In genomic region chr6:12288844-12289654, GRCh38 we compare ENCODE assay signal across 8 cellular contexts. TPM values are rescaled to one million over a fixed set of nuclear protein-coding genes. Genes with fewer than 3 reads are reported as not detected.
DNase-seq lines count a peak whose midpoint lies in the region; ATAC-seq, FAIRE-seq and TF ChIP-seq lines count a peak whose summit lies in the region.

No MANE protein-coding gene starts in this region.

- H3K27ac Mint-ChIP-seq in activated CD4-positive, alpha-beta T cell treated with anti-CD3 and anti-CD28 coated beads, Interleukin-2, amount 10 ng/mL, durations not matched to agents 24 days and 14 days: peak overlapping the region; percentile 7
- peak overlapping the region; percentile 91 for H3K27ac Mint-ChIP-seq in mesothelial cell of epicardium
- peak overlapping the region; percentile 61 for H3K27ac Mint-ChIP-seq in stimulated activated memory B cell treated with anti-CD40 and anti-IgM and Interleukin-4, amounts not matched to agents 10 μg/mL and 1 μg/mL and 100 μg/mL, for 72 hours

- TF ChIP-seq RAD21 in H1 (IDR thresholded peaks at IDR 0.05 in 1 of 2, conservative IDR thresholded peaks at IDR 0.05 in 1 of 2; ENCODE audit: low read depth in 2 of 2, low read length in 2 of 2): peak; percentile 86 to 87

- no peak for TF ChIP-seq EP300 in H1 (IDR thresholded peaks at IDR 0.05; ENCODE audit: borderline replicate concordance in 1 of 2, low read depth in 2 of 2, low read length in 2 of 2)

- H2BK15ac ChIP-seq in H1 (ENCODE audit: low read length): no peak overlapping the region

- H3K27ac ChIP-seq in H1 (ENCODE audit: low read depth, low read length): no peak overlapping the region

- H3K56ac ChIP-seq in H1 (replicated peaks; ENCODE audit: insufficient read length, low read depth, low read length): no peak overlapping the region

- no peaks in the 10 kb centered on the region for H3K36me3 Mint-ChIP-seq in activated CD4-positive, alpha-beta T cell treated with anti-CD3 and anti-CD28 coated beads, Interleukin-2, amount 10 ng/mL, durations not matched to agents 24 days and 14 days (ENCODE audit: low read depth)
- H3K36me3 Mint-ChIP-seq in mesothelial cell of epicardium: no peaks in the 10 kb centered on the region
- H3K36me3 Mint-ChIP-seq in stimulated activated memory B cell treated with anti-CD40 and anti-IgM and Interleukin-4, amounts not matched to agents 10 μg/mL and 1 μg/mL and 100 μg/mL, for 72 hours: no peaks in the 10 kb centered on the region

- DNase-seq in AG04449 (ENCODE audit: low read depth, low spot score): no peak
- DNase-seq in NCI-H2029 treated with DMSO at 0.1 percent for 48 hours (lab: John Stamatoyannopoulos, UW): peak; percentile 74
- DNase-seq in activated CD4-positive, alpha-beta T cell treated with anti-CD3 and anti-CD28 coated beads, Interleukin-2, amount 10 ng/mL, durations not matched to agents 24 days and 14 days: peak; percentile 89
- DNase-seq in H1 (ENCODE audit: low read depth in 1 of 2, low spot score in 2 of 2): peak; percentile 39 to 77
- peak in 1 of 2 experiments; percentile 53 for DNase-seq in mesothelial cell of epicardium (ENCODE audit: low spot score in 2 of 2, unreplicated experiment in 2 of 2)
- no peak for DNase-seq in GF-D8 (lab: John Stamatoyannopoulos, UW)

- no peak overlapping the region for H3K14ac ChIP-seq in H1 (ENCODE audit: insufficient read length)

- H3K9me3 Mint-ChIP-seq in activated CD4-positive, alpha-beta T cell treated with anti-CD3 and anti-CD28 coated beads, Interleukin-2, amount 10 ng/mL, durations not matched to agents 24 days and 14 days: no peaks in the 10 kb centered on the region
- H3K9me3 Mint-ChIP-seq in mesothelial cell of epicardium: no peaks in the 10 kb centered on the region
- no peaks in the 10 kb centered on the region for H3K9me3 Mint-ChIP-seq in stimulated activated memory B cell treated with anti-CD40 and anti-IgM and Interleukin-4, amounts not matched to agents 10 μg/mL and 1 μg/mL and 100 μg/mL, for 72 hours

- H2AFZ ChIP-seq in H1 (ENCODE audit: low read length): peak overlapping the region; percentile 94

- no peaks in the 10 kb centered on the region for H3K9me3 ChIP-seq in H1 (ENCODE audit: insufficient read depth in 2 of 2, low read depth in 1 of 2, low read length in 1 of 2)

- no peaks in the 10 kb centered on the region for H3K79me1 ChIP-seq in H1 (ENCODE audit: low read depth, low read length)

- H3K4ac ChIP-seq in H1 (replicated peaks; ENCODE audit: insufficient read length, low read depth, low read length): no peak overlapping the region

- intact Hi-C loops in activated CD4-positive, alpha-beta T cell treated with anti-CD3 and anti-CD28 coated beads, Interleukin-2, amount 10 ng/mL, durations not matched to agents 24 days and 14 days (cut with micrococcal nuclease): loop anchor here (1.0 to 10.0 kb wide), 5 partner anchors 47 to 704 kb away; no protein-coding TSS in a partner anchor

- no peak overlapping the region for H4K8ac ChIP-seq in H1 (ENCODE audit: extremely low read depth, insufficient read depth, low read length)

- H3K9ac ChIP-seq in H1 (replicated peaks in 1 of 4; ENCODE audit: extremely low read depth in 1 of 4, low read depth in 3 of 4, low read length in 3 of 4): no peak overlapping the region

- H4K20me1 ChIP-seq in H1 (replicated peaks in 1 of 2; ENCODE audit: control insufficient read depth in 1 of 2, insufficient read depth in 2 of 2, low read length in 2 of 2): no peaks in the 10 kb centered on the region

- H3K23me2 ChIP-seq in H1 (ENCODE audit: low read depth, low read length): peaks cover 3% of the 10 kb centered on the region; the same call in 1 of the 2 replicates

- no peak overlapping the region for H2BK120ac ChIP-seq in H1 (replicated peaks; ENCODE audit: low read depth, low read length)

- H3K4me2 ChIP-seq in H1 (ENCODE audit: insufficient read depth in 1 of 2, low read depth in 2 of 2, low read length in 2 of 2): peak overlapping the region; percentile 67 to 92

- CTCF ChIA-PET in AG04449 (lab: Yijun Ruan, JAX) (interaction anchor here (0.7 to 7.0 kb wide), 60 partner anchors 10 to 713 kb away, joined by 3 to 281 read pairs (median 5); no protein-coding TSS in a partner anchor), H1 (lab: Charles Lee; ENCODE audit: partially characterized antibody) (interaction anchor here (0.6 to 6.8 kb wide), 57 partner anchors 10 to 713 kb away, joined by 3 to 103 read pairs (median 4); no protein-coding TSS in a partner anchor)

- peaks cover 0 to 10% (median 2%) of the 10 kb centered on the region in 4 experiments; a peak in 4 of 7 replicates for H3K27me3 ChIP-seq in H1 (replicated peaks in 1 of 4; ENCODE audit: control insufficient read depth in 3 of 4, extremely low read depth in 1 of 4, insufficient read depth in 3 of 4, low read length in 3 of 4)

- no peak overlapping the region for H3K18ac ChIP-seq in H1 (ENCODE audit: extremely low read depth, low read length)

- H3K27me3 Mint-ChIP-seq in activated CD4-positive, alpha-beta T cell treated with anti-CD3 and anti-CD28 coated beads, Interleukin-2, amount 10 ng/mL, durations not matched to agents 24 days and 14 days: peaks cover 41% of the 10 kb centered on the region
- peaks cover 14% of the 10 kb centered on the region for H3K27me3 Mint-ChIP-seq in mesothelial cell of epicardium (ENCODE audit: low read depth)
- H3K27me3 Mint-ChIP-seq in stimulated activated memory B cell treated with anti-CD40 and anti-IgM and Interleukin-4, amounts not matched to agents 10 μg/mL and 1 μg/mL and 100 μg/mL, for 72 hours: peaks cover 31% of the 10 kb centered on the region

- peak overlapping the region; percentile 80 for H3K4me3 Mint-ChIP-seq in activated CD4-positive, alpha-beta T cell treated with anti-CD3 and anti-CD28 coated beads, Interleukin-2, amount 10 ng/mL, durations not matched to agents 24 days and 14 days
- peak overlapping the region; percentile 79 for H3K4me3 Mint-ChIP-seq in mesothelial cell of epicardium
- H3K4me3 Mint-ChIP-seq in stimulated activated memory B cell treated with anti-CD40 and anti-IgM and Interleukin-4, amounts not matched to agents 10 μg/mL and 1 μg/mL and 100 μg/mL, for 72 hours: peak overlapping the region; percentile 80

- H3K4me3 ChIP-seq in AG04449 (ENCODE audit: low read depth, low read length): peak overlapping the region; percentile 62
- H3K4me3 ChIP-seq in H1 (ENCODE audit: extremely low read depth in 1 of 4, insufficient read depth in 2 of 4, low read depth in 3 of 4, low read length in 4 of 4): peak overlapping the region; percentile 26 to 69 (median 50); a peak in 5 of 8 replicates

- H2AK5ac ChIP-seq in H1 (ENCODE audit: low read depth, low read length): no peak overlapping the region

- TF ChIP-seq CTCF in AG04449 (IDR thresholded peaks at IDR 0.05; ENCODE audit: insufficient read depth, low read length, missing control alignments) (peak; percentile 74), H1 (IDR thresholded peaks at IDR 0.05; ENCODE audit: control extremely low read depth in 1 of 3, insufficient read depth in 1 of 3, low read depth in 1 of 3, low read length in 3 of 3) (peak in 2 of 3 experiments; percentile 74 to 87; a peak in 3 of 4 replicates), mesothelial cell of epicardium (IDR thresholded peaks at IDR 0.05; ENCODE audit: unreplicated experiment) (peak; percentile 55)

- no peak overlapping the region for H2BK5ac ChIP-seq in H1 (ENCODE audit: low read depth, low read length)

- no peak overlapping the region for H4K5ac ChIP-seq in H1 (ENCODE audit: insufficient read length, low read depth, low read length)

- no peak overlapping the region for H2BK12ac ChIP-seq in H1 (ENCODE audit: low read depth, low read length)

- no peak overlapping the region for H4K91ac ChIP-seq in H1 (replicated peaks; ENCODE audit: insufficient read length, low read length)

- no peak overlapping the region for H2BK20ac ChIP-seq in H1 (ENCODE audit: low read length)

- 46% methylated on average over 10 of the region's 10 CpGs; no CpG with 5 or more reads in 1 of the 2 experiments for WGBS in H1 (ENCODE audit: extremely low coverage in 1 of 2, insufficient coverage in 1 of 2, insufficient read length in 1 of 2, insufficient replicate concordance in 2 of 2, low coverage in 1 of 2, low lambda C conversion rate in 2 of 2, missing lambda C conversion rate in 1 of 2), 2 experiments

- no peaks in the 10 kb centered on the region for H3K79me2 ChIP-seq in H1 (ENCODE audit: control insufficient read depth in 1 of 2, insufficient read depth in 2 of 2, low read length in 2 of 2)

- no peak for FAIRE-seq in H1 (lab: Jason Lieb, UNC)

- TF ChIP-seq POLR2A in H1 (IDR thresholded peaks at IDR 0.05; ENCODE audit: control extremely low read depth in 1 of 2, low read depth in 2 of 2, low read length in 2 of 2): no peak

- H3K4me1 ChIP-seq in H1 (replicated peaks in 1 of 4; ENCODE audit: control insufficient read depth in 3 of 4, insufficient read depth in 4 of 4, low read length in 3 of 4): peaks cover 9 to 20% (median 11%) of the 10 kb centered on the region in 4 experiments

- peaks cover 17% of the 10 kb centered on the region for H3K4me1 Mint-ChIP-seq in activated CD4-positive, alpha-beta T cell treated with anti-CD3 and anti-CD28 coated beads, Interleukin-2, amount 10 ng/mL, durations not matched to agents 24 days and 14 days
- peaks cover 52% of the 10 kb centered on the region for H3K4me1 Mint-ChIP-seq in mesothelial cell of epicardium
- peaks cover 19% of the 10 kb centered on the region for H3K4me1 Mint-ChIP-seq in stimulated activated memory B cell treated with anti-CD40 and anti-IgM and Interleukin-4, amounts not matched to agents 10 μg/mL and 1 μg/mL and 100 μg/mL, for 72 hours

- ATAC-seq in GM18867 (IDR thresholded peaks at IDR 0.05; ENCODE audit: unreplicated experiment): peak; percentile 41
- peak; percentile 65 for ATAC-seq in stimulated activated memory B cell treated with anti-CD40 and anti-IgM and Interleukin-4, amounts not matched to agents 10 μg/mL and 1 μg/mL and 100 μg/mL, for 72 hours

- H3K36me3 ChIP-seq in H1 (ENCODE audit: control insufficient read depth in 2 of 4, insufficient read depth in 4 of 4, low read length in 3 of 4): no peaks in the 10 kb centered on the region

- no peak overlapping the region for H3K23ac ChIP-seq in H1 (ENCODE audit: insufficient read length)

- POLR2A ChIA-PET in AG04449 (lab: Yijun Ruan, JAX) (interaction anchor here (1.4 kb wide), 1 partner anchor 635 kb away, joined by 3 read pairs; no protein-coding TSS in a partner anchor), H1 (lab: Charles Lee; ENCODE audit: partially characterized antibody) (no interaction called here)

RNA-seq across cellular contexts. Expression of gene EDN1, which starts 1.1 kb away (rescaled TPM):
- 0.26 TPM in 1 of 2 replicates, not detected in the other for total RNA-seq in activated CD4-positive, alpha-beta T cell treated with anti-CD3 and anti-CD28 coated beads, Interleukin-2, amount 10 ng/mL, durations not matched to agents 24 days and 14 days
- total RNA-seq in H1 (2021; fragmentation: NEBNext Ultra II Directional; extraction: Animal tissue kit (Norgen Biotek cat#: 25700)): 1.1 and 1.2 TPM in 2 replicates
- 0.23 and 0.25 TPM in 2 replicates for polyA plus RNA-seq in H1 (2011; rRNA removed)
- 0.44 TPM for polyA plus RNA-seq in H1 (2011; cell fraction: cytosol; rRNA removed)
- polyA plus RNA-seq in H1 (2011; cell fraction: nucleus; rRNA removed): 0.64 TPM
- 0.22 to 0.48 TPM (median 0.44 TPM) in 4 replicates for polyA plus RNA-seq in H1 (2012, experiment 1 of 2)
- polyA plus RNA-seq in H1 (2012, experiment 2 of 2): 0.52 TPM
- 1.1 TPM for polyA plus RNA-seq in H1 (2013, experiment 1 of 2)
- 1.5 TPM for polyA plus RNA-seq in H1 (2013, experiment 2 of 2)
- polyA minus RNA-seq in H1 (2011; rRNA and poly(A)+ RNA removed): 0.22 and 0.28 TPM in 2 replicates
- 0.73 TPM for polyA minus RNA-seq in H1 (2011; cell fraction: cytosol; rRNA and poly(A)+ RNA removed)
- polyA minus RNA-seq in H1 (2011; cell fraction: nucleus; rRNA and poly(A)+ RNA removed): 0.40 TPM
- 7.4 to 8.9 TPM (median 8.5 TPM) in 3 replicates for total RNA-seq in mesothelial cell of epicardium

Comparison
In these comparisons a context has a peak if more than half of its experiments do, and no peak if none do; other contexts are left out.
1. DNase-seq: peak in NCI-H2029 treated with DMSO at 0.1 percent for 48 hours (single experiment), activated CD4-positive, alpha-beta T cell treated with anti-CD3 and anti-CD28 coated beads, Interleukin-2, amount 10 ng/mL, durations not matched to agents 24 days and 14 days (single experiment) and H1 (2 of 2); none in AG04449 (single experiment) and GF-D8 (single experiment).
2. H3K27ac Mint-ChIP-seq: peak in every context shown above with its lines; median percentile 91 in mesothelial cell of epicardium; 61 in stimulated activated memory B cell treated with anti-CD40 and anti-IgM and Interleukin-4, amounts not matched to agents 10 μg/mL and 1 μg/mL and 100 μg/mL, for 72 hours; 7 in activated CD4-positive, alpha-beta T cell treated with anti-CD3 and anti-CD28 coated beads, Interleukin-2, amount 10 ng/mL, durations not matched to agents 24 days and 14 days.
3. Peak in every context shown above with its lines, with median percentiles within 50 percentile points of each other: CTCF ChIP-seq and H3K4me3 Mint-ChIP-seq.